Comparison of ENCODE assay signal across 33 cellular contexts in genomic region chr7:2501947-2502646, GRCh38. TPM values are rescaled to one million over a fixed set of nuclear protein-coding genes. Genes with fewer than 3 reads are reported as not detected.
"Had no signal": no experiment of that assay in that cellular context is flagged by ENCODE, and none has a peak within 500 bp of the region (broad histone marks: within the 10 kb centered on the region; RNA-seq: fewer than 3 reads in every experiment).

No MANE protein-coding gene starts in this region.

- H3K27ac ChIP-seq: adrenal gland, body of pancreas, esophagus muscularis mucosa, foreskin keratinocyte, heart right ventricle, right atrium auricular region, spleen, thoracic aorta, uterus had no signal

- DNase-seq: activated CD4-positive, alpha-beta T cell treated with anti-CD3 and anti-CD28 coated beads for 36 hours; activated CD4-positive, CD25-positive, alpha-beta regulatory T cell; activated effector memory CD4-positive, alpha-beta T cell treated with Interleukin-2 at 50 U/mL for 16 hours; activated naive CD4-positive, alpha-beta T cell treated with anti-CD3 and anti-CD28 coated beads for 36 hours; activated naive CD8-positive, alpha-beta T cell treated with anti-CD3 and anti-CD28 coated beads for 36 hours; activated T-cell treated with anti-CD3 and anti-CD28 coated beads for 4 hours; adrenal gland; aorta; body of pancreas; dermis blood vessel endothelial cell; effector CD4-positive, alpha-beta T cell; foreskin keratinocyte; heart right ventricle; islet precursor cell; left cardiac atrium; mammary epithelial cell; spleen; stimulated activated naive CD4-positive, alpha-beta T cell treated with Interleukin-2 at 50 U/mL for 16 hours; T-cell; trophoblast cell; uterus had no signal

- FAIRE-seq: colon had no signal

- H3K9me3 ChIP-seq: adrenal gland, body of pancreas, esophagus muscularis mucosa, heart right ventricle, right atrium auricular region, spleen, thoracic aorta, uterus had no signal

- ATAC-seq: activated CD4-positive, alpha-beta T cell treated with anti-CD3 and anti-CD28 coated beads for 36 hours; body of pancreas; foreskin keratinocyte; left cardiac atrium; T-cell had no signal

- H3K27me3 ChIP-seq: adrenal gland, right atrium auricular region, uterus had no signal

- H3K9me3 Mint-ChIP-seq: activated naive CD4-positive, alpha-beta T cell treated with anti-CD3 and anti-CD28 coated beads for 36 hours; activated naive CD8-positive, alpha-beta T cell treated with anti-CD3 and anti-CD28 coated beads for 36 hours; T-cell had no signal

- H3K36me3 ChIP-seq: adrenal gland, esophagus muscularis mucosa, heart right ventricle, right atrium auricular region, spleen, thoracic aorta, uterus had no signal

- H3K27me3 Mint-ChIP-seq: activated naive CD8-positive, alpha-beta T cell treated with anti-CD3 and anti-CD28 coated beads for 36 hours had no signal

- H3K27ac Mint-ChIP-seq: activated CD4-positive, alpha-beta T cell treated with anti-CD3 and anti-CD28 coated beads for 36 hours; activated naive CD4-positive, alpha-beta T cell treated with anti-CD3 and anti-CD28 coated beads for 36 hours; activated naive CD8-positive, alpha-beta T cell treated with anti-CD3 and anti-CD28 coated beads for 36 hours; T-cell had no signal

- H3K4me1 ChIP-seq: adrenal gland, body of pancreas, foreskin keratinocyte, uterus had no signal

- H3K4me3 Mint-ChIP-seq: activated CD4-positive, alpha-beta T cell treated with anti-CD3 and anti-CD28 coated beads for 36 hours; activated naive CD4-positive, alpha-beta T cell treated with anti-CD3 and anti-CD28 coated beads for 36 hours; activated naive CD8-positive, alpha-beta T cell treated with anti-CD3 and anti-CD28 coated beads for 36 hours; T-cell had no signal

- H3K36me3 Mint-ChIP-seq: activated naive CD8-positive, alpha-beta T cell treated with anti-CD3 and anti-CD28 coated beads for 36 hours; T-cell had no signal

- H3K4me3 ChIP-seq: adrenal gland, body of pancreas, esophagus muscularis mucosa, heart right ventricle, right atrium auricular region, spleen, thoracic aorta, uterus had no signal

RNA-seq across cellular contexts. Expression of gene GRIFIN, which starts 25.9 kb away (rescaled TPM):
- total RNA-seq: activated CD4-positive, alpha-beta T cell treated with anti-CD3 and anti-CD28 coated beads for 36 hours; activated naive CD4-positive, alpha-beta T cell treated with anti-CD3 and anti-CD28 coated beads for 36 hours; activated naive CD8-positive, alpha-beta T cell treated with anti-CD3 and anti-CD28 coated beads for 36 hours; adrenal gland; aorta; body of pancreas; dermis blood vessel endothelial cell; esophagus muscularis mucosa; foreskin keratinocyte; glomerular endothelial cell; heart right ventricle; left cardiac atrium; liver; mammary epithelial cell; mucosa of gallbladder; omental fat pad; pulmonary artery endothelial cell; right atrium auricular region; spleen; subcutaneous adipose tissue; T-cell; T-helper 2 cell treated with Interferon-gamma antibody and Interleukin-4, amounts not matched to agents 100 ng/mL and 5 ng/mL, for 36 hours; thoracic aorta; uterus had no signal
- polyA plus RNA-seq: adrenal gland, aorta, foreskin keratinocyte, heart right ventricle, liver, mammary epithelial cell, neural cell, spleen had no signal
